Comparison of ENCODE assay signal across 8 cellular contexts in genomic region chr10:784759-785538, GRCh38.
DNase-seq lines count a peak whose midpoint lies in the region; ATAC-seq, FAIRE-seq and TF ChIP-seq lines count a peak whose summit lies in the region.

No MANE protein-coding gene starts in this region.

- no peak for TF ChIP-seq POLR2A in esophagus squamous epithelium (IDR thresholded peaks at IDR 0.05)

- POLR2A ChIA-PET in activated CD4-positive, alpha-beta memory T cell treated with anti-CD3 and anti-CD28 coated beads for 36 hours (lab: Charles Lee), result no interaction called here

- H3K36me3 ChIP-seq in BE2C (no peaks in the 10 kb centered on the region), esophagus squamous epithelium (no peaks in the 10 kb centered on the region)
- H3K36me3 ChIP-seq in effector memory CD4-positive, alpha-beta T cell (ENCODE audit: control insufficient read depth, insufficient read depth, low read length), result no peaks in the 10 kb centered on the region

- CTCF ChIA-PET in activated CD4-positive, alpha-beta memory T cell treated with anti-CD3 and anti-CD28 coated beads for 36 hours (lab: Charles Lee), result no interaction called here

- peak; percentile 76 for DNase-seq in BE2C
- peak; percentile 58 for DNase-seq in HTR-8/SVneo (ENCODE audit: insufficient read length, low spot score)
- peak; percentile 82 for DNase-seq in activated CD4-positive, alpha-beta memory T cell treated with anti-CD3 and anti-CD28 coated beads for 36 hours
- DNase-seq in esophagus squamous epithelium (lab: John Stamatoyannopoulos, UW), result no peak
- no peak for DNase-seq in naive B cell
- peak; percentile 56 to 71 for DNase-seq in stimulated activated CD8-positive, alpha-beta memory T cell treated with anti-CD3 and anti-CD28 coated beads, Interleukin-7, amount 100 ng/mL, for 48 hours (ENCODE audit: extremely low read depth in 1 of 2, low read depth in 1 of 2)
- DNase-seq in effector memory CD4-positive, alpha-beta T cell, result no peak

- no peaks in the 10 kb centered on the region for H3K36me3 Mint-ChIP-seq in activated CD4-positive, alpha-beta memory T cell treated with anti-CD3 and anti-CD28 coated beads for 36 hours
- H3K36me3 Mint-ChIP-seq in naive B cell, result no peaks in the 10 kb centered on the region

- H3K4me1 ChIP-seq in BE2C, result no peaks in the 10 kb centered on the region
- peaks cover 21 to 27% (median 22%) of the 10 kb centered on the region in 3 donors for H3K4me1 ChIP-seq in esophagus squamous epithelium
- no peaks in the 10 kb centered on the region for H3K4me1 ChIP-seq in effector memory CD4-positive, alpha-beta T cell (ENCODE audit: control insufficient read depth, insufficient read depth, low read length, poor library complexity, severe bottlenecking)

- no peaks in the 10 kb centered on the region for H3K9me3 Mint-ChIP-seq in activated CD4-positive, alpha-beta memory T cell treated with anti-CD3 and anti-CD28 coated beads for 36 hours
- H3K9me3 Mint-ChIP-seq in naive B cell, result peaks cover 0 to 2% (median 0%) of the 10 kb centered on the region in 7 donors

- ATAC-seq in naive B cell (ENCODE audit: low read depth in 2 of 2), result no peak
- ATAC-seq in GM19463 (IDR thresholded peaks at IDR 0.05; ENCODE audit: unreplicated experiment), result no peak

- WGBS in esophagus squamous epithelium, 2 donors, result 0 to 72% methylated on average over 3 to 4 of the region's 54 CpGs

- H3K9me3 ChIP-seq in BE2C (no peaks in the 10 kb centered on the region), esophagus squamous epithelium (no peaks in the 10 kb centered on the region)
- H3K9me3 ChIP-seq in effector memory CD4-positive, alpha-beta T cell (ENCODE audit: control insufficient read depth, low read length), result no peaks in the 10 kb centered on the region

- no peaks in the 10 kb centered on the region for H3K27me3 ChIP-seq in BE2C
- peaks cover 0 to 64% (median 0%) of the 10 kb centered on the region in 4 donors for H3K27me3 ChIP-seq in esophagus squamous epithelium
- no peaks in the 10 kb centered on the region for H3K27me3 ChIP-seq in effector memory CD4-positive, alpha-beta T cell (replicated peaks; ENCODE audit: control insufficient read depth, insufficient read depth, low read length, poor library complexity, severe bottlenecking)

- no peak overlapping the region for H3K27ac Mint-ChIP-seq in activated CD4-positive, alpha-beta memory T cell treated with anti-CD3 and anti-CD28 coated beads for 36 hours
- H3K27ac Mint-ChIP-seq in naive B cell, result no peak overlapping the region

- 0 out of 2 replicates have a peak, but pooled peaks have one; percentile 12 for TF ChIP-seq CTCF in BE2C (IDR thresholded peaks at IDR 0.05; ENCODE audit: low read depth, low read length)
- TF ChIP-seq CTCF in esophagus squamous epithelium (IDR thresholded peaks at IDR 0.05), result peak in 4 of 6 experiments; percentile 8 to 20 (median 14)

- no peak overlapping the region for H3K4me3 Mint-ChIP-seq in activated CD4-positive, alpha-beta memory T cell treated with anti-CD3 and anti-CD28 coated beads for 36 hours
- H3K4me3 Mint-ChIP-seq in naive B cell, result peak overlapping the region in 5 of 8 donors; percentile 8 to 48 (median 35)

- H3K4me3 ChIP-seq in BE2C (ENCODE audit: low read depth, low read length) (peak overlapping the region; percentile 52), esophagus squamous epithelium (peak overlapping the region; percentile 8 to 60 (median 37))
- H3K4me3 ChIP-seq in effector memory CD4-positive, alpha-beta T cell (ENCODE audit: insufficient read depth, low read depth, low read length, poor library complexity, severe bottlenecking), result no peak overlapping the region

- no peaks in the 10 kb centered on the region for H3K4me1 Mint-ChIP-seq in activated CD4-positive, alpha-beta memory T cell treated with anti-CD3 and anti-CD28 coated beads for 36 hours (ENCODE audit: low read depth)
- H3K4me1 Mint-ChIP-seq in naive B cell, result no peaks in the 10 kb centered on the region

- peaks cover 26% of the 10 kb centered on the region for H3K27me3 Mint-ChIP-seq in activated CD4-positive, alpha-beta memory T cell treated with anti-CD3 and anti-CD28 coated beads for 36 hours
- H3K27me3 Mint-ChIP-seq in naive B cell, result peaks cover 16 to 57% (median 20%) of the 10 kb centered on the region in 3 donors

- intact Hi-C loops in activated CD4-positive, alpha-beta memory T cell treated with anti-CD3 and anti-CD28 coated beads for 36 hours (cut with micrococcal nuclease), result no loop called here
- intact Hi-C loops in esophagus squamous epithelium (cut with DNase I), result loop anchor here (10.0 kb wide), 1 partner anchor 270 kb away; no protein-coding TSS in a partner anchor

- FAIRE-seq in HTR-8/SVneo (lab: Jason Lieb, UNC), result peak; percentile 70

- H3K27ac ChIP-seq in esophagus squamous epithelium, result no peak overlapping the region
- H3K27ac ChIP-seq in effector memory CD4-positive, alpha-beta T cell (ENCODE audit: insufficient read depth, low read length, poor library complexity, severe bottlenecking), result no peak overlapping the region

Comparison
In these comparisons a context has a peak if more than half of its experiments do, and no peak if none do; other contexts are left out.
1. DNase-seq: peak in BE2C (single experiment), HTR-8/SVneo (single experiment), activated CD4-positive, alpha-beta memory T cell treated with anti-CD3 and anti-CD28 coated beads for 36 hours (single experiment) and stimulated activated CD8-positive, alpha-beta memory T cell treated with anti-CD3 and anti-CD28 coated beads, Interleukin-7, amount 100 ng/mL, for 48 hours (2 of 2); none in esophagus squamous epithelium (single experiment), naive B cell (single experiment) and effector memory CD4-positive, alpha-beta T cell (0 of 3).